18 cellular contexts compared by ENCODE assay signal in the genomic region with DNA sequence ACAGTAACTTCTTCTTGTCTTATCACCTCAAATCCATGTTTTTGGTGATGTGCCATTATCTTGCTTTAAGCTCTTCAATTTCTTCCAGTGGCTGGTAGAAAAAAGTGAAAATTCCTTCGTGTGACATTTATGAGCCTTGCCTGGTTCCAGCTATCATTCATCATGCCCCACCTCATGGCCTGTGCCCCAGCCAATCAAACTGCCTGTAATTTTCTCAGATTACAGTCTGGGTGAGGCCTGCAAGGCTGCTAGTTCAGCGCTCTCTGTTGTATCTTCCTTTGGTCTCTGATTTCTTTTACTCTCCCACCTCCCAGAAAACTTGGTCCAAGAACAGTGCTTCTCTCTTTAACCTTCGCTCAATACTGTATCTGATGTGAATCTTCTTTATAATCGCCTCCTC.
"Had no signal": no experiment of that assay in that cellular context is flagged by ENCODE, and none has a peak within 500 bp of the region (broad histone marks: within the 10 kb centered on the region; RNA-seq: fewer than 3 reads in every experiment).

No MANE protein-coding gene starts in this region.

- H3K36me3 ChIP-seq: gastrocnemius medialis, right atrium auricular region, spleen, upper lobe of left lung, vagina had no signal

- H3K4me1 Mint-ChIP-seq: naive B cell had no signal

- H3K4me1 ChIP-seq: gastrocnemius medialis, right atrium auricular region, spleen, upper lobe of left lung, vagina had no signal

- H3K9me3 ChIP-seq: gastrocnemius medialis, right atrium auricular region, upper lobe of left lung, vagina had no signal

- H3K4me3 ChIP-seq: gastrocnemius medialis, right atrium auricular region, spleen, upper lobe of left lung, vagina had no signal

- ATAC-seq: gastrocnemius medialis, left ventricle myocardium superior had no signal

- H3K27ac ChIP-seq: gastrocnemius medialis, right atrium auricular region, spleen, upper lobe of left lung, vagina had no signal

- H3K36me3 Mint-ChIP-seq: activated naive CD8-positive, alpha-beta T cell had no signal

- H3K27me3 Mint-ChIP-seq: activated naive CD8-positive, alpha-beta T cell; naive B cell; stimulated activated naive CD8-positive, alpha-beta T cell treated with anti-CD3 and anti-CD28 coated beads, Interleukin-15, Interleukin-2, amounts not matched to agents 100 ng/mL and 50 ng/mL, for 24 hours had no signal

- H3K4me3 Mint-ChIP-seq: activated naive CD8-positive, alpha-beta T cell; naive B cell; stimulated activated naive CD8-positive, alpha-beta T cell treated with anti-CD3 and anti-CD28 coated beads, Interleukin-15, Interleukin-2, amounts not matched to agents 100 ng/mL and 50 ng/mL, for 24 hours had no signal

- DNase-seq: activated CD4-positive, alpha-beta T cell treated with anti-CD3 and anti-CD28 coated beads for 4 hours; activated CD4-positive, alpha-beta T cell treated with anti-CD3 and anti-CD28 coated beads, Interleukin-2, amount 50 U/mL, for 4 hours; activated CD8-positive, alpha-beta memory T cell treated with anti-CD3 and anti-CD28 coated beads for 24 hours; activated effector memory CD4-positive, alpha-beta T cell treated with Interleukin-2 at 50 U/mL for 16 hours; activated naive CD4-positive, alpha-beta T cell treated with Interleukin-2 at 50 U/mL for 16 hours; anterior cingulate cortex; effector CD8-positive, alpha-beta T cell; gastrocnemius medialis; hippocampal formation; left ventricle myocardium superior; naive B cell; spleen; stimulated activated CD4-positive, alpha-beta T cell treated with anti-CD3 and anti-CD28 coated beads, Interleukin-4, amount 100 ng/mL, for 1 hour; upper lobe of left lung had no signal

- H3K27ac Mint-ChIP-seq: activated naive CD8-positive, alpha-beta T cell; naive B cell; stimulated activated naive CD8-positive, alpha-beta T cell treated with anti-CD3 and anti-CD28 coated beads, Interleukin-15, Interleukin-2, amounts not matched to agents 100 ng/mL and 50 ng/mL, for 24 hours had no signal

- H3K27me3 ChIP-seq: gastrocnemius medialis, right atrium auricular region, spleen, upper lobe of left lung, vagina had no signal
